ENCODE assay signal across 27 cellular contexts in genomic region chr3:77091809-77092208, GRCh38. TPM values are rescaled to one million over a fixed set of nuclear protein-coding genes. Genes with fewer than 3 reads are reported as not detected.
"Had no signal": no experiment of that assay in that cellular context is flagged by ENCODE, and none has a peak within 500 bp of the region (broad histone marks: within the 10 kb centered on the region; RNA-seq: fewer than 3 reads in every experiment).

No MANE protein-coding gene starts in this region.

- H3K27ac ChIP-seq: colonic mucosa, coronary artery, dorsolateral prefrontal cortex, epithelial cell of prostate, esophagus muscularis mucosa, esophagus squamous epithelium, foreskin keratinocyte, gastrocnemius medialis, gastroesophageal sphincter, heart left ventricle, heart right ventricle, hepatocyte had no signal

- H3K4me2 ChIP-seq: hepatocyte had no signal

- H3K36me3 ChIP-seq: colonic mucosa, esophagus muscularis mucosa, esophagus squamous epithelium, gastrocnemius medialis, gastroesophageal sphincter, heart left ventricle, heart right ventricle had no signal

- H3K4me1 ChIP-seq: colonic mucosa, esophagus muscularis mucosa, esophagus squamous epithelium, foreskin keratinocyte, gastrocnemius medialis, gastroesophageal sphincter, heart left ventricle, heart right ventricle had no signal

- FAIRE-seq: endometrium, endothelial cell of umbilical vein had no signal

- DNase-seq: colonic mucosa; cortex of kidney; dermis blood vessel endothelial cell; dorsolateral prefrontal cortex; effector CD4-positive, alpha-beta T cell; effector CD8-positive, alpha-beta T cell; effector memory CD4-positive, alpha-beta T cell; effector memory CD8-positive, alpha-beta T cell; endodermal cell; erythroblast; esophagus squamous epithelium; foreskin fibroblast; foreskin keratinocyte; foreskin melanocyte; gastrocnemius medialis; glutamatergic neuron; head of caudate nucleus; heart left ventricle; heart right ventricle had no signal

- H3K9me3 ChIP-seq: colonic mucosa, esophagus muscularis mucosa, esophagus squamous epithelium, gastrocnemius medialis, gastroesophageal sphincter, heart left ventricle, heart right ventricle had no signal

- H3K4me3 ChIP-seq: colonic mucosa, coronary artery, dorsolateral prefrontal cortex, esophagus muscularis mucosa, esophagus squamous epithelium, gastrocnemius medialis, gastroesophageal sphincter, heart left ventricle, heart right ventricle, hepatocyte had no signal

- ATAC-seq: effector memory CD8-positive, alpha-beta T cell; esophagus mucosa; foreskin keratinocyte; gastrocnemius medialis; gastroesophageal sphincter; heart left ventricle; heart right ventricle had no signal

RNA-seq across cellular contexts. Expression of gene ROBO2, which starts 51.9 kb away (rescaled TPM):
- polyA plus RNA-seq: endothelial cell of umbilical vein had no signal
